In genomic region chr7:50771120-50772002, GRCh38 we compare ENCODE assay signal across 22 cellular contexts. TPM values are rescaled to one million over a fixed set of nuclear protein-coding genes. Genes with fewer than 3 reads are reported as not detected.
DNase-seq lines count a peak whose midpoint lies in the region; ATAC-seq, FAIRE-seq and TF ChIP-seq lines count a peak whose summit lies in the region.
"Had no signal": no experiment of that assay in that cellular context is flagged by ENCODE, and none has a peak within 500 bp of the region (broad histone marks: within the 10 kb centered on the region; RNA-seq: fewer than 3 reads in every experiment).

No MANE protein-coding gene starts in this region.

- H3K27me3 Mint-ChIP-seq in immature natural killer cell (ENCODE audit: low read depth in 3 of 3) = peaks cover 0 to 11% (median 6%) of the 10 kb centered on the region in 3 donors
- H3K27me3 Mint-ChIP-seq: activated CD4-positive, alpha-beta T cell treated with anti-CD3 and anti-CD28 coated beads, Interleukin-2, amount 10 ng/mL, durations not matched to agents 24 days and 14 days; progenitor cell of endocrine pancreas had no signal

- no peak overlapping the region for H3K4me3 Mint-ChIP-seq in immature natural killer cell
- H3K4me3 Mint-ChIP-seq: activated CD4-positive, alpha-beta T cell treated with anti-CD3 and anti-CD28 coated beads, Interleukin-2, amount 10 ng/mL, durations not matched to agents 24 days and 14 days; activated T-helper 1 cell treated with anti-CD3 and anti-CD28 coated beads, Interleukin-12 subunit alpha, Interleukin-12 subunit beta, Interleukin-2, Interleukin-4 antibody, amounts not matched to agents 30 ng/mL and 10 ng/mL and 1 ng/mL, durations not matched to agents 14 hours and 24 hours and 36 hours; CD4-positive, alpha-beta T cell had no signal

- H3K9me3 ChIP-seq in heart left ventricle (peaks cover 0 to 7% (median 0%) of the 10 kb centered on the region in 12 donors), pancreas (no peaks in the 10 kb centered on the region)
- H3K9me3 ChIP-seq: thyroid gland had no signal

- intact Hi-C loops in heart left ventricle (cut with DNase I) = loop anchor here in 1 of 10 donors (5.0 kb wide), 1 partner anchor 39 kb away; no protein-coding TSS in a partner anchor
- intact Hi-C loops in pancreas (cut with DNase I) = loop anchor here in 1 of 3 donors (10.0 kb wide), 1 partner anchor 363 kb away; no protein-coding TSS in a partner anchor

- no peak overlapping the region for H3K4me3 ChIP-seq in astrocyte of the cerebellum (ENCODE audit: low read depth, low read length)
- no peak overlapping the region for H3K4me3 ChIP-seq in heart left ventricle
- H3K4me3 ChIP-seq in pancreas = no peak overlapping the region
- H3K4me3 ChIP-seq: SK-N-MC, thyroid gland had no signal

- H3K27ac ChIP-seq in heart left ventricle = peak overlapping the region in 5 of 12 donors; percentile 9 to 43 (median 25)
- peak overlapping the region in 2 of 4 donors; percentile 52 to 58 for H3K27ac ChIP-seq in pancreas
- H3K27ac ChIP-seq: SK-N-MC, thyroid gland had no signal

- no peak for FAIRE-seq in pancreas (lab: Jason Lieb, UNC)
- FAIRE-seq: RCC 7860 had no signal

- 47 to 61% (median 54%) methylated on average over 9 of the region's 9 CpGs for WGBS in heart left ventricle, 4 donors
- WGBS in pancreas, 2 donors = 20 to 22% methylated on average over 9 of the region's 9 CpGs

- no peak for TF ChIP-seq POLR2A in heart left ventricle (IDR thresholded peaks at IDR 0.05)

- H3K4me1 ChIP-seq in heart left ventricle (peaks cover 0 to 73% (median 28%) of the 10 kb centered on the region in 12 donors), pancreas (peaks cover 42 to 57% (median 42%) of the 10 kb centered on the region in 3 donors)
- H3K4me1 ChIP-seq: thyroid gland had no signal

- H3K4me1 Mint-ChIP-seq in immature natural killer cell = no peaks in the 10 kb centered on the region
- H3K4me1 Mint-ChIP-seq: activated CD4-positive, alpha-beta T cell treated with anti-CD3 and anti-CD28 coated beads, Interleukin-2, amount 10 ng/mL, durations not matched to agents 24 days and 14 days had no signal

- in situ Hi-C loops in astrocyte of the cerebellum (cut with HindIII; ENCODE audit: low sequenced_read_pairs) = no loop called here

- H3K9me3 Mint-ChIP-seq in immature natural killer cell = peaks cover 0 to 4% (median 0%) of the 10 kb centered on the region in 6 donors
- H3K9me3 Mint-ChIP-seq: activated CD4-positive, alpha-beta T cell treated with anti-CD3 and anti-CD28 coated beads, Interleukin-2, amount 10 ng/mL, durations not matched to agents 24 days and 14 days; activated T-helper 1 cell treated with anti-CD3 and anti-CD28 coated beads, Interleukin-12 subunit alpha, Interleukin-12 subunit beta, Interleukin-2, Interleukin-4 antibody, amounts not matched to agents 30 ng/mL and 10 ng/mL and 1 ng/mL, durations not matched to agents 14 hours and 24 hours and 36 hours; CD4-positive, alpha-beta T cell had no signal

- H3K36me3 Mint-ChIP-seq in immature natural killer cell = no peaks in the 10 kb centered on the region

- ATAC-seq in heart left ventricle (peak; percentile 43 to 65 (median 62)), pancreas (peak; percentile 84 to 90 (median 85))
- ATAC-seq: stimulated activated naive CD8-positive, alpha-beta T cell treated with anti-CD3 and anti-CD28 coated beads, Interleukin-15, Interleukin-2, amounts not matched to agents 100 U/mL and 50 U/mL, for 24 hours had no signal

- H3K36me3 ChIP-seq in heart left ventricle (peaks cover 0 to 7% (median 0%) of the 10 kb centered on the region in 9 donors), pancreas (no peaks in the 10 kb centered on the region)
- H3K36me3 ChIP-seq: thyroid gland had no signal

- DNase-seq in DMS 273 treated with DMSO at 0.1 percent for 48 hours (lab: John Stamatoyannopoulos, UW) (peak; percentile 79), astrocyte of the cerebellum (ENCODE audit: low read depth) (peak; percentile 37), heart left ventricle (no peak), pancreas (peak in 5 of 6 donors; percentile 63 to 79 (median 67)), immature natural killer cell (no peak), NCI-H1930 (lab: John Stamatoyannopoulos, UW) (no peak), SHP77 treated with DMSO at 0.1 percent for 48 hours (lab: John Stamatoyannopoulos, UW) (no peak), NCI-H510A (lab: John Stamatoyannopoulos, UW) (no peak)
- DNase-seq: activated CD4-positive, alpha-beta T cell treated with anti-CD3 and anti-CD28 coated beads, Interleukin-2, amount 10 ng/mL, durations not matched to agents 24 days and 14 days; activated naive CD4-positive, alpha-beta T cell treated with anti-CD3 and anti-CD28 coated beads, Interleukin-2, amount 50 U/mL, for 16 hours; CD4-positive, alpha-beta T cell; DMS53; effector memory CD4-positive, alpha-beta T cell; NCI-H1092 treated with DMSO at 0.1 percent for 48 hours; stimulated activated CD4-positive, alpha-beta T cell treated with anti-CD3 and anti-CD28 coated beads, Interleukin-4, amount 100 ng/mL, for 4 hours; stimulated activated naive CD8-positive, alpha-beta T cell treated with anti-CD3 and anti-CD28 coated beads, Interleukin-15, Interleukin-2, amounts not matched to agents 100 U/mL and 50 U/mL, for 24 hours; T-helper 2 cell; thyroid gland had no signal

- no peak for TF ChIP-seq CTCF in astrocyte of the cerebellum (IDR thresholded peaks at IDR 0.05; ENCODE audit: low read depth, low read length, missing control alignments)
- no peak for TF ChIP-seq CTCF in heart left ventricle (IDR thresholded peaks at IDR 0.05)
- no peak for TF ChIP-seq CTCF in pancreas (IDR thresholded peaks at IDR 0.05)

- no peak overlapping the region for H3K27ac Mint-ChIP-seq in immature natural killer cell
- H3K27ac Mint-ChIP-seq: activated CD4-positive, alpha-beta T cell treated with anti-CD3 and anti-CD28 coated beads, Interleukin-2, amount 10 ng/mL, durations not matched to agents 24 days and 14 days; activated T-helper 1 cell treated with anti-CD3 and anti-CD28 coated beads, Interleukin-12 subunit alpha, Interleukin-12 subunit beta, Interleukin-2, Interleukin-4 antibody, amounts not matched to agents 30 ng/mL and 10 ng/mL and 1 ng/mL, durations not matched to agents 14 hours and 24 hours and 36 hours; CD4-positive, alpha-beta T cell; progenitor cell of endocrine pancreas had no signal

- no peaks in the 10 kb centered on the region for H3K27me3 ChIP-seq in heart left ventricle
- H3K27me3 ChIP-seq in pancreas = no peaks in the 10 kb centered on the region
- H3K27me3 ChIP-seq: thyroid gland had no signal

RNA-seq across cellular contexts. Expression of gene GRB10, which starts 11.3 kb away (rescaled TPM):
- total RNA-seq in heart left ventricle (10 to 100 TPM; 20.4 to 38.2 (median 29.1) TPM), pancreas (100 to 1,000 TPM in 5 of 6 donors, 10 to 100 TPM in 1; 96.5 to 199 (median 155) TPM)
- polyA plus RNA-seq in heart left ventricle (10 to 100 TPM; 14.7 to 21.1 TPM), pancreas (10 to 100 TPM; 69.9 to 94.9 TPM), immature natural killer cell (not detected)

Comparison
In these comparisons a context has a peak if more than half of its experiments do, and no peak if none do; other contexts are left out.
1. DNase-seq: peak in DMS 273 treated with DMSO at 0.1 percent for 48 hours (single experiment), astrocyte of the cerebellum (single experiment) and pancreas (5 of 6); none in heart left ventricle (0 of 5), immature natural killer cell (0 of 3), NCI-H1930 (0 of 2), SHP77 treated with DMSO at 0.1 percent for 48 hours (single experiment) and NCI-H510A (single experiment).
2. RNA of gene GRB10, which starts 11.3 kb away (polyA plus RNA-seq): 69.9 to 94.9 TPM in pancreas and 14.7 to 21.1 TPM in heart left ventricle; not detected in immature natural killer cell; every median in the first group is over 10 times any median in the second.